Comparison of ENCODE assay signal across 15 cellular contexts in the genomic region with DNA sequence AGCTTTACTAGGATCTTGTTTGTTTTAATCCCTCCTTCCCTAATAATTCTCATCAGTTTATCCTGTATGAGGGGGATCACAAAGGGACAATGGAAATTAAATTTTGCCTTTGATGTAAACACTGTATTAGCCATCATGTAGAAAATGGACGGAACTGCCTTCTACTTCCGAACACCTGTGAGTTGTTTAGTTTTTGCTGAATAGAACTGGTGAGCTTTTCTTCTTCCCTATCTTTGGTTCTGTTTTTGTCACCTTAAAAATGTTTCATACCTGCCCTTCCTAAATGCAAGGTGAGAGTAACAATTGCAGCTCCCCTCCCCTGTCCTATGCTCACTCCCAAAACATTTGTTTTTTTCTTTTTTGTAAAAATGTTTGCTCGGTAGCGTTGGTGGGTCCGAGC. TPM values are rescaled to one million over a fixed set of nuclear protein-coding genes. Genes with fewer than 3 reads are reported as not detected.
A peak's percentile ranks its signal among the peaks of the same experiment; 100 is the strongest.
DNase-seq lines count a peak whose midpoint lies in the region; ATAC-seq, FAIRE-seq and TF ChIP-seq lines count a peak whose summit lies in the region.
"Had no signal": no experiment of that assay in that cellular context is flagged by ENCODE, and none has a peak within 500 bp of the region (broad histone marks: within the 10 kb centered on the region; RNA-seq: fewer than 3 reads in every experiment).

No MANE protein-coding gene starts in this region.

- peaks cover 53% of the 10 kb centered on the region for H3K27me3 Mint-ChIP-seq in activated naive CD4-positive, alpha-beta T cell treated with anti-CD3 and anti-CD28 coated beads, Interleukin-2, amount 50 U/mL, for 24 hours

- H3K4me2 ChIP-seq in PC-9 (peak overlapping the region; percentile 96), HepG2 (ENCODE audit: low read depth, low read length) (peak overlapping the region; percentile 84)

- no peak for TF ChIP-seq RAD21 in HepG2 (CRISPR knock-in tag; IDR thresholded peaks at IDR 0.05)

- H3K4me1 ChIP-seq in PC-9 (replicated peaks; ENCODE audit: insufficient read depth), result peaks cover 24% of the 10 kb centered on the region
- H3K4me1 ChIP-seq in HepG2 (ENCODE audit: insufficient read depth, low read length), result peaks cover 52% of the 10 kb centered on the region
- H3K4me1 ChIP-seq in upper lobe of right lung, result no peaks in the 10 kb centered on the region
- H3K4me1 ChIP-seq in body of pancreas, result peaks cover 36% of the 10 kb centered on the region

- TF ChIP-seq POLR2A in HepG2 (IDR thresholded peaks at IDR 0.05; ENCODE audit: insufficient read depth in 1 of 2, low read depth in 2 of 2, low read length in 2 of 2), result no peak
- TF ChIP-seq POLR2A in body of pancreas (IDR thresholded peaks at IDR 0.05), result no peak

- FAIRE-seq in HepG2 (lab: Jason Lieb, UNC), result no peak

- H2AFZ ChIP-seq in PC-9 (peak overlapping the region; percentile 70), HepG2 (ENCODE audit: low read length) (peak overlapping the region; percentile 89)

- in situ Hi-C loops in HepG2 (cut with HindIII; ENCODE audit: extremely low pct_ligation_motif_present, low pct_unique_long_range_greater_than_20kb), result no loop called here

- peaks cover 8% of the 10 kb centered on the region for H3K9me3 Mint-ChIP-seq in activated naive CD4-positive, alpha-beta T cell treated with anti-CD3 and anti-CD28 coated beads, Interleukin-2, amount 50 U/mL, for 24 hours

- intact Hi-C loops in PC-9 (cut with micrococcal nuclease; ENCODE audit: unreplicated experiment), result no loop called here
- intact Hi-C loops in HepG2 (cut with micrococcal nuclease; ENCODE audit: unreplicated experiment), result loop anchor here (2.0 to 5.0 kb wide), 2 partner anchors 41 to 245 kb away; no protein-coding TSS in a partner anchor
- intact Hi-C loops in upper lobe of right lung (cut with DNase I), result no loop called here
- intact Hi-C loops in body of pancreas (cut with DNase I), result no loop called here

- no peaks in the 10 kb centered on the region for H3K27me3 ChIP-seq in PC-9 (ENCODE audit: insufficient read depth, low read depth)
- H3K27me3 ChIP-seq in HepG2 (ENCODE audit: control insufficient read depth in 1 of 2, insufficient read depth in 2 of 2, low read length in 2 of 2), result no peaks in the 10 kb centered on the region; a peak in 1 of 5 replicates
- H3K27me3 ChIP-seq in upper lobe of right lung, result peaks cover 82% of the 10 kb centered on the region
- peaks cover 8 to 56% of the 10 kb centered on the region in 2 donors for H3K27me3 ChIP-seq in body of pancreas

- no peak for DNase-seq in activated naive CD4-positive, alpha-beta T cell treated with Interleukin-2 at 50 U/mL for 16 hours
- DNase-seq in PC-9 (no peak), HepG2 (ENCODE audit: low spot score) (no peak), upper lobe of right lung (no peak), body of pancreas (no peak)
- no peak for DNase-seq in activated T-cell treated with anti-CD3 and anti-CD28 coated beads, Interleukin-2, amount 50 U/mL, for 1 hour
- DNase-seq: activated CD4-positive, alpha-beta T cell treated with anti-CD3 and anti-CD28 coated beads for 4 hours; effector CD4-positive, alpha-beta T cell; GOT3; NCI-H2081 treated with DMSO at 0.1 percent for 48 hours; stimulated activated CD4-positive, alpha-beta T cell treated with anti-CD3 and anti-CD28 coated beads, Interleukin-1b, Interleukin-23, amount 100 ng/mL, for 48 hours had no signal

- H3K4me3 Mint-ChIP-seq in activated naive CD4-positive, alpha-beta T cell treated with anti-CD3 and anti-CD28 coated beads, Interleukin-2, amount 50 U/mL, for 24 hours, result no peak overlapping the region
- H3K4me3 Mint-ChIP-seq: stimulated activated effector memory CD8-positive, alpha-beta T cell treated with anti-CD3 and anti-CD28 coated beads, Interleukin-12 subunit alpha, Interleukin-12 subunit beta, amount 100 ng/mL, for 72 hours had no signal

- H3K36me3 ChIP-seq in PC-9 (ENCODE audit: low read depth) (peaks cover 21% of the 10 kb centered on the region; the same call in 1 of the 2 replicates), HepG2 (replicated peaks in 1 of 2; ENCODE audit: control insufficient read depth in 1 of 2, insufficient read depth in 2 of 2, low read length in 2 of 2) (peaks cover 8 to 12% of the 10 kb centered on the region in 2 experiments), upper lobe of right lung (no peaks in the 10 kb centered on the region), body of pancreas (replicated peaks in 1 of 2; ENCODE audit: insufficient read depth in 1 of 2, low read depth in 2 of 2) (no peaks in the 10 kb centered on the region)

- TF ChIP-seq EP300 in HepG2 (IDR thresholded peaks at IDR 0.05; ENCODE audit: low read depth in 2 of 2, low read length in 2 of 2) (no peak), HepG2 (CRISPR knock-in tag; IDR thresholded peaks at IDR 0.05; ENCODE audit: borderline replicate concordance) (no peak)

- H3K4me1 Mint-ChIP-seq in activated naive CD4-positive, alpha-beta T cell treated with anti-CD3 and anti-CD28 coated beads, Interleukin-2, amount 50 U/mL, for 24 hours, result no peaks in the 10 kb centered on the region
- H3K4me1 Mint-ChIP-seq: stimulated activated effector memory CD8-positive, alpha-beta T cell treated with anti-CD3 and anti-CD28 coated beads, Interleukin-12 subunit alpha, Interleukin-12 subunit beta, amount 100 ng/mL, for 72 hours had no signal

- no peak for TF ChIP-seq CTCF in PC-9 (conservative IDR thresholded peaks at IDR 0.05)
- TF ChIP-seq CTCF in HepG2 (CRISPR knock-in tag; IDR thresholded peaks at IDR 0.05), result no peak
- TF ChIP-seq CTCF in upper lobe of right lung (IDR thresholded peaks at IDR 0.05), result no peak
- TF ChIP-seq CTCF in body of pancreas (IDR thresholded peaks at IDR 0.05), result no peak

- peaks cover 10% of the 10 kb centered on the region; the same call in 1 of the 2 replicates for H3F3A ChIP-seq in PC-9 (ENCODE audit: insufficient read depth, low read depth)

- 24% methylated on average over 5 of the region's 5 CpGs for WGBS in HepG2 (ENCODE audit: low lambda C conversion rate)
- WGBS in body of pancreas, 2 donors, result 31 to 34% methylated on average over 5 of the region's 5 CpGs

- H3K27ac ChIP-seq in PC-9, result peak overlapping the region; percentile 99
- peak overlapping the region; percentile 89 for H3K27ac ChIP-seq in HepG2 (ENCODE audit: extremely low read length, insufficient read depth, low read length)
- H3K27ac ChIP-seq in upper lobe of right lung, result peak overlapping the region; percentile 90
- no peak overlapping the region for H3K27ac ChIP-seq in body of pancreas

- peak overlapping the region; percentile 4 for H3K27ac Mint-ChIP-seq in activated naive CD4-positive, alpha-beta T cell treated with anti-CD3 and anti-CD28 coated beads, Interleukin-2, amount 50 U/mL, for 24 hours
- H3K27ac Mint-ChIP-seq: stimulated activated effector memory CD8-positive, alpha-beta T cell treated with anti-CD3 and anti-CD28 coated beads, Interleukin-12 subunit alpha, Interleukin-12 subunit beta, amount 100 ng/mL, for 72 hours had no signal

- BruUV-seq in PC-9 (replicated peaks; lab: Mats Ljungman, UMichigan), result no TSS peak
- no TSS peak for BruUV-seq in HepG2 (replicated peaks; lab: Mats Ljungman, UMichigan)

- H3K4me3 ChIP-seq in PC-9 (peak overlapping the region; percentile 94), HepG2 (replicated peaks in 1 of 3; ENCODE audit: insufficient read depth in 1 of 3, low read depth in 2 of 3, low read length in 3 of 3) (peak overlapping the region; percentile 64 to 91 (median 72)), upper lobe of right lung (peak overlapping the region; percentile 54), body of pancreas (no peak overlapping the region)

- no peaks in the 10 kb centered on the region for H4K20me1 ChIP-seq in PC-9 (ENCODE audit: insufficient read depth)
- no peaks in the 10 kb centered on the region for H4K20me1 ChIP-seq in HepG2 (ENCODE audit: insufficient read depth, low read length)

- peaks cover 6% of the 10 kb centered on the region for H3K36me3 Mint-ChIP-seq in activated naive CD4-positive, alpha-beta T cell treated with anti-CD3 and anti-CD28 coated beads, Interleukin-2, amount 50 U/mL, for 24 hours
- H3K36me3 Mint-ChIP-seq: stimulated activated effector memory CD8-positive, alpha-beta T cell treated with anti-CD3 and anti-CD28 coated beads, Interleukin-12 subunit alpha, Interleukin-12 subunit beta, amount 100 ng/mL, for 72 hours had no signal

- CTCF ChIA-PET in PC-9 (lab: Charles Lee), result interaction anchor here (0.5 to 0.7 kb wide), 2 partner anchors 247 to 431 kb away, joined by 4 read pairs; no protein-coding TSS in a partner anchor
- CTCF ChIA-PET in HepG2 (lab: Yijun Ruan, JAX; ENCODE audit: low intra/inter-chr PET ratio, low total read pairs), result no interaction called here

- no peaks in the 10 kb centered on the region for H3K9me2 ChIP-seq in PC-9 (ENCODE audit: insufficient read depth)

- no peaks in the 10 kb centered on the region for H3K9me3 ChIP-seq in PC-9 (ENCODE audit: insufficient read depth, low read depth)
- H3K9me3 ChIP-seq in HepG2 (ENCODE audit: low read length), result no peaks in the 10 kb centered on the region
- no peaks in the 10 kb centered on the region for H3K9me3 ChIP-seq in upper lobe of right lung
- no peaks in the 10 kb centered on the region for H3K9me3 ChIP-seq in body of pancreas

- POLR2A ChIA-PET in PC-9 (lab: Charles Lee; ENCODE audit: unreplicated experiment), result no interaction called here
- POLR2A ChIA-PET in HepG2 (lab: Yijun Ruan, JAX), result interaction anchor here (0.9 to 4.2 kb wide), 20 partner anchors 8 to 1583 kb away, joined by 3 to 35 read pairs (median 10); partner anchors contain the start of genes FOXA1, TRAPPC6B and TTC6

- peak overlapping the region; percentile 88 for H3K9ac ChIP-seq in HepG2 (ENCODE audit: insufficient read depth, low read depth, low read length)

- H3K79me2 ChIP-seq in PC-9 (ENCODE audit: low read depth) (peaks cover 72% of the 10 kb centered on the region), HepG2 (ENCODE audit: insufficient read depth, low read length) (peaks cover 39% of the 10 kb centered on the region)

- no peak; the same call in 1 of the 3 replicates for ATAC-seq in HepG2
- ATAC-seq in upper lobe of right lung, result no peak
- ATAC-seq in body of pancreas, result no peak
- no peak for ATAC-seq in HG02884 (IDR thresholded peaks at IDR 0.05; ENCODE audit: unreplicated experiment)
- ATAC-seq: stimulated activated effector memory CD8-positive, alpha-beta T cell treated with anti-CD3 and anti-CD28 coated beads, Interleukin-12 subunit alpha, Interleukin-12 subunit beta, amount 100 ng/mL, for 72 hours had no signal

RNA-seq across cellular contexts. Expression of gene FOXA1, which starts 7.6 kb away (rescaled TPM):
- total RNA-seq in PC-9 (2021), result 35.4 and 42.6 TPM in 2 replicates
- total RNA-seq in HepG2 (2016; rRNA removed; fragmentation: Illumina TruSeq; extraction: Trizol), result 58.1 and 58.6 TPM in 2 replicates
- total RNA-seq in HepG2 (2016; cell fraction: cytosol; rRNA removed; fragmentation: Illumina TruSeq; extraction: Trizol; ENCODE audit: low read depth), result 14.5 and 16.1 TPM in 2 replicates
- 51.7 and 53.7 TPM in 2 replicates for total RNA-seq in HepG2 (2016; cell fraction: insoluble cytoplasmic fraction; rRNA removed; fragmentation: Illumina TruSeq; extraction: Trizol)
- total RNA-seq in HepG2 (2016; cell fraction: membrane; rRNA removed; fragmentation: Illumina TruSeq; extraction: Trizol), result 58.2 and 61.8 TPM in 2 replicates
- total RNA-seq in HepG2 (2016; cell fraction: nucleus; rRNA removed; fragmentation: Illumina TruSeq; extraction: Trizol), result 59.1 and 60.1 TPM in 2 replicates
- 43.4 and 47.6 TPM in 2 replicates for polyA plus RNA-seq in HepG2 (2011; rRNA removed)
- 41.8 and 44.7 TPM in 2 replicates for polyA plus RNA-seq in HepG2 (2011; cell fraction: cytosol; rRNA removed)
- 54.5 and 66.1 TPM in 2 replicates for polyA plus RNA-seq in HepG2 (2011; cell fraction: nucleus; rRNA removed)
- polyA plus RNA-seq in HepG2 (2012), result 32.0 and 32.4 TPM in 2 replicates
- 9.3 and 9.9 TPM in 2 replicates for polyA plus RNA-seq in HepG2 (2016; cell fraction: cytosol; fragmentation: Illumina TruSeq; extraction: Trizol; ENCODE audit: low read depth)
- 93.1 and 102 TPM in 2 replicates for polyA plus RNA-seq in HepG2 (2016; cell fraction: insoluble cytoplasmic fraction; fragmentation: Illumina TruSeq; extraction: Trizol; ENCODE audit: low read depth)
- 37.3 and 39.0 TPM in 2 replicates for polyA plus RNA-seq in HepG2 (2016; cell fraction: membrane; fragmentation: Illumina TruSeq; extraction: Trizol; ENCODE audit: low read depth)
- 98.8 and 112 TPM in 2 replicates for polyA plus RNA-seq in HepG2 (2016; cell fraction: nucleus; fragmentation: Illumina TruSeq; extraction: Trizol; ENCODE audit: insufficient read depth, low read depth)
- polyA minus RNA-seq in HepG2 (2011; rRNA and poly(A)+ RNA removed; ENCODE audit: low replicate concordance), result 4.0 and 60.9 TPM in 2 replicates
- polyA minus RNA-seq in HepG2 (2011; cell fraction: cytosol; rRNA and poly(A)+ RNA removed), result 54.0 and 57.6 TPM in 2 replicates
- 76.0 and 85.0 TPM in 2 replicates for polyA minus RNA-seq in HepG2 (2011; cell fraction: nucleus; rRNA and poly(A)+ RNA removed)
- 20.6 TPM for total RNA-seq in upper lobe of right lung
- total RNA-seq in body of pancreas, result under 1 TPM; 0.26 to 0.33 TPM
- total RNA-seq: aorta had no signal

RNA-seq across cellular contexts. Expression of gene TTC6, which starts 8.0 kb away (rescaled TPM):
- total RNA-seq in PC-9 (2021) (4.7 and 5.2 TPM in 2 replicates), HepG2 (2016; rRNA removed; fragmentation: Illumina TruSeq; extraction: Trizol) (13.2 and 27.4 TPM in 2 replicates), upper lobe of right lung (7.9 TPM), body of pancreas (not detected)
- 21.5 and 24.0 TPM in 2 replicates for total RNA-seq in HepG2 (2016; cell fraction: cytosol; rRNA removed; fragmentation: Illumina TruSeq; extraction: Trizol; ENCODE audit: low read depth)
- total RNA-seq in HepG2 (2016; cell fraction: insoluble cytoplasmic fraction; rRNA removed; fragmentation: Illumina TruSeq; extraction: Trizol), result 11.2 and 26.5 TPM in 2 replicates
- total RNA-seq in HepG2 (2016; cell fraction: membrane; rRNA removed; fragmentation: Illumina TruSeq; extraction: Trizol), result 16.2 and 16.4 TPM in 2 replicates
- 87.8 and 88.1 TPM in 2 replicates for total RNA-seq in HepG2 (2016; cell fraction: nucleus; rRNA removed; fragmentation: Illumina TruSeq; extraction: Trizol)
- polyA plus RNA-seq in HepG2 (2011; rRNA removed), result 8.6 and 9.3 TPM in 2 replicates
- polyA plus RNA-seq in HepG2 (2011; cell fraction: cytosol; rRNA removed), result 2.6 and 3.9 TPM in 2 replicates
- polyA plus RNA-seq in HepG2 (2011; cell fraction: nucleus; rRNA removed), result 28.3 and 28.6 TPM in 2 replicates
- 7.9 and 8.5 TPM in 2 replicates for polyA plus RNA-seq in HepG2 (2012)
- 3.5 and 4.5 TPM in 2 replicates for polyA plus RNA-seq in HepG2 (2016; cell fraction: cytosol; fragmentation: Illumina TruSeq; extraction: Trizol; ENCODE audit: low read depth)
- 5.4 and 8.4 TPM in 2 replicates for polyA plus RNA-seq in HepG2 (2016; cell fraction: insoluble cytoplasmic fraction; fragmentation: Illumina TruSeq; extraction: Trizol; ENCODE audit: low read depth)
- 4.9 and 5.2 TPM in 2 replicates for polyA plus RNA-seq in HepG2 (2016; cell fraction: membrane; fragmentation: Illumina TruSeq; extraction: Trizol; ENCODE audit: low read depth)
- 52.2 and 52.8 TPM in 2 replicates for polyA plus RNA-seq in HepG2 (2016; cell fraction: nucleus; fragmentation: Illumina TruSeq; extraction: Trizol; ENCODE audit: insufficient read depth, low read depth)
- polyA minus RNA-seq in HepG2 (2011; rRNA and poly(A)+ RNA removed; ENCODE audit: low replicate concordance), result 0.61 and 8.5 TPM in 2 replicates
- 4.9 and 5.1 TPM in 2 replicates for polyA minus RNA-seq in HepG2 (2011; cell fraction: cytosol; rRNA and poly(A)+ RNA removed)
- 136 TPM in 2 replicates for polyA minus RNA-seq in HepG2 (2011; cell fraction: nucleus; rRNA and poly(A)+ RNA removed)
- total RNA-seq: aorta had no signal
- polyA plus RNA-seq: aorta had no signal

Comparison
In these comparisons a context has a peak if more than half of its experiments do, and no peak if none do; other contexts are left out.
1. H3K27ac ChIP-seq: peak in PC-9 (single experiment), HepG2 (single experiment) and upper lobe of right lung (single experiment); none in body of pancreas (0 of 4).
2. H3K4me3 ChIP-seq: peak in PC-9 (single experiment), HepG2 (3 of 3) and upper lobe of right lung (single experiment); none in body of pancreas (0 of 2).
3. RNA of gene FOXA1, which starts 7.6 kb away (total RNA-seq): 14.5 to 61.8 TPM in HepG2, 35.4 to 42.6 TPM in PC-9 and 20.6 TPM in upper lobe of right lung (single experiment); 0.26 to 0.33 TPM in body of pancreas; every median in the first group is over 10 times any median in the second.